ENCODE assay signal across 20 cellular contexts in genomic region chr5:158616707-158617106, GRCh38.
A peak's percentile ranks its signal among the peaks of the same experiment; 100 is the strongest.
DNase-seq lines count a peak whose midpoint lies in the region; ATAC-seq, FAIRE-seq and TF ChIP-seq lines count a peak whose summit lies in the region.
"Had no signal": no experiment of that assay in that cellular context is flagged by ENCODE, and none has a peak within 500 bp of the region (broad histone marks: within the 10 kb centered on the region; RNA-seq: fewer than 3 reads in every experiment).

No MANE protein-coding gene starts in this region.

- H3K4me2 ChIP-seq in GM23248 (ENCODE audit: unreplicated experiment) (no peak overlapping the region), GM12878 (ENCODE audit: control insufficient read depth, insufficient read depth) (no peak overlapping the region)
- H3K4me2 ChIP-seq: GM23338 had no signal

- ATAC-seq in GM12878 (peak; percentile 52), GM19351 (IDR thresholded peaks at IDR 0.05; ENCODE audit: unreplicated experiment) (no peak)
- ATAC-seq in stimulated activated memory B cell treated with anti-CD40 and anti-IgM and Interleukin-4, amounts not matched to agents 10 μg/mL and 1 μg/mL and 100 μg/mL, for 72 hours: peak; percentile 8
- ATAC-seq: GM23338, HCT116 had no signal

- no peaks in the 10 kb centered on the region for H3K4me1 Mint-ChIP-seq in stimulated activated memory B cell treated with anti-CD40 and anti-IgM and Interleukin-4, amounts not matched to agents 10 μg/mL and 1 μg/mL and 100 μg/mL, for 72 hours
- H3K4me1 Mint-ChIP-seq in progenitor cell of endocrine pancreas (ENCODE audit: low read depth): peaks cover 13% of the 10 kb centered on the region
- H3K4me1 Mint-ChIP-seq: CD4-positive, alpha-beta memory T cell; GM23338; H9 had no signal

- H3K9me3 Mint-ChIP-seq in stimulated activated memory B cell treated with anti-CD40 and anti-IgM and Interleukin-4, amounts not matched to agents 10 μg/mL and 1 μg/mL and 100 μg/mL, for 72 hours: no peaks in the 10 kb centered on the region
- no peaks in the 10 kb centered on the region for H3K9me3 Mint-ChIP-seq in progenitor cell of endocrine pancreas (ENCODE audit: low read depth)
- H3K9me3 Mint-ChIP-seq: CD4-positive, alpha-beta memory T cell; GM23338; H9 had no signal

- TF ChIP-seq POLR2A in GM12878 (IDR thresholded peaks at IDR 0.05; ENCODE audit: low read depth, low read length): no peak

- no peak for TF ChIP-seq EP300 in GM12878 (IDR thresholded peaks at IDR 0.05; ENCODE audit: borderline replicate concordance in 1 of 2, control insufficient read depth in 1 of 2, low read depth in 2 of 2, low read length in 2 of 2)

- no peak for TF ChIP-seq RAD21 in GM12878 (IDR thresholded peaks at IDR 0.05; ENCODE audit: insufficient read depth, low read depth, low read length)

- peaks cover 16% of the 10 kb centered on the region for H3F3A ChIP-seq in GM23248 (ENCODE audit: insufficient read depth)

- no peaks in the 10 kb centered on the region for H3K9me2 ChIP-seq in GM23248 (ENCODE audit: insufficient read depth)

- H3K27me3 ChIP-seq in GM23248 (replicated peaks; ENCODE audit: insufficient read depth): no peaks in the 10 kb centered on the region
- no peaks in the 10 kb centered on the region for H3K27me3 ChIP-seq in GM12878 (replicated peaks in 1 of 2; ENCODE audit: control insufficient read depth in 2 of 2, insufficient read depth in 2 of 2, low read length in 1 of 2)

- 0 out of 2 replicates have a peak overlapping the region, but pooled peaks have one; percentile 22 for H3K27ac ChIP-seq in GM23248
- no peak overlapping the region for H3K27ac ChIP-seq in GM12878 (ENCODE audit: control insufficient read depth, insufficient read depth)
- H3K27ac ChIP-seq: 22Rv1 had no signal

- no peaks in the 10 kb centered on the region for H3K36me3 Mint-ChIP-seq in stimulated activated memory B cell treated with anti-CD40 and anti-IgM and Interleukin-4, amounts not matched to agents 10 μg/mL and 1 μg/mL and 100 μg/mL, for 72 hours
- no peaks in the 10 kb centered on the region for H3K36me3 Mint-ChIP-seq in progenitor cell of endocrine pancreas (ENCODE audit: insufficient read depth)
- H3K36me3 Mint-ChIP-seq: CD4-positive, alpha-beta memory T cell had no signal

- BruUV-seq in GM12878 (replicated peaks; lab: Mats Ljungman, UMichigan): no TSS peak

- CTCF ChIA-PET in GM12878 (lab: Yijun Ruan, JAX): interaction anchor here (0.9 kb wide), 1 partner anchor 201 kb away, joined by 3 read pairs; no protein-coding TSS in a partner anchor

- intact Hi-C loops in GM12878 (cut with micrococcal nuclease; ENCODE audit: unreplicated experiment): no loop called here

- no peak for TF ChIP-seq CTCF in AG10803 (conservative IDR thresholded peaks at IDR 0.05; ENCODE audit: low read length)
- no peak for TF ChIP-seq CTCF in GM12878 (IDR thresholded peaks at IDR 0.05 in 2 of 3, conservative IDR thresholded peaks at IDR 0.05 in 1 of 3; ENCODE audit: control insufficient read depth in 2 of 3, extremely low read depth in 1 of 3, insufficient read depth in 1 of 3, low read depth in 3 of 3, low read length in 3 of 3)
- TF ChIP-seq CTCF in progenitor cell of endocrine pancreas (IDR thresholded peaks at IDR 0.05; ENCODE audit: unreplicated experiment): no peak

- in situ Hi-C loops in GM23248 (cut with MboI): no loop called here
- in situ Hi-C loops in GM12878 (cut with MboI): no loop called here
- in situ Hi-C loops in KBM-7 (cut with MboI; ENCODE audit: low pct_unique_long_range_greater_than_20kb, low sequenced_read_pairs): no loop called here

- DNase-seq in AG10803 (ENCODE audit: low read depth) (peak; percentile 58), GM23248 (peak; percentile 59), GM12878 (ENCODE audit: low read depth, low spot score) (no peak), progenitor cell of endocrine pancreas (ENCODE audit: low spot score, unreplicated experiment) (no peak), KBM-7 (no peak)
- no peak for DNase-seq in activated CD4-positive, alpha-beta T cell treated with anti-CD3 and anti-CD28 coated beads for 1 hour
- DNase-seq: C1 segment of cervical spinal cord; Calu3; CD4-positive, alpha-beta memory T cell; COR-L47; DMS53; DMS79 treated with DMSO at 0.1 percent for 48 hours; GF-D8; H9 had no signal

- no peaks in the 10 kb centered on the region for H3K36me3 ChIP-seq in GM23248 (ENCODE audit: low read depth)
- H3K36me3 ChIP-seq in GM12878 (ENCODE audit: control insufficient read depth in 2 of 2, insufficient read depth in 2 of 2, low read length in 1 of 2): no peaks in the 10 kb centered on the region

- H3K4me3 ChIP-seq in AG10803 (ENCODE audit: low read length): no peak overlapping the region
- no peak overlapping the region for H3K4me3 ChIP-seq in GM23248
- H3K4me3 ChIP-seq in GM12878: no peak overlapping the region
- H3K4me3 ChIP-seq: GM23338 had no signal

- H3K27me3 Mint-ChIP-seq in stimulated activated memory B cell treated with anti-CD40 and anti-IgM and Interleukin-4, amounts not matched to agents 10 μg/mL and 1 μg/mL and 100 μg/mL, for 72 hours: no peaks in the 10 kb centered on the region
- H3K27me3 Mint-ChIP-seq in progenitor cell of endocrine pancreas: no peaks in the 10 kb centered on the region

- H3K9me3 ChIP-seq in GM23248 (ENCODE audit: low read depth): no peaks in the 10 kb centered on the region
- H3K9me3 ChIP-seq in GM12878 (replicated peaks; ENCODE audit: control insufficient read depth, insufficient read depth, low read length): no peaks in the 10 kb centered on the region

- H3K4me1 ChIP-seq in GM23248 (ENCODE audit: insufficient read depth) (peaks cover 22% of the 10 kb centered on the region), GM12878 (ENCODE audit: control insufficient read depth, insufficient read depth, low read length) (no peaks in the 10 kb centered on the region)

- H3K9ac ChIP-seq in GM23248 (no peak overlapping the region), GM12878 (ENCODE audit: control insufficient read depth, insufficient read depth, low read length) (no peak overlapping the region)

- H2AFZ ChIP-seq in GM23248 (peak overlapping the region; percentile 12; the same call in 1 of the 2 replicates), GM12878 (ENCODE audit: control insufficient read depth, low read depth, low read length) (no peak overlapping the region)
- H2AFZ ChIP-seq: GM23338 had no signal

- POLR2A ChIA-PET in GM12878 (lab: Charles Lee): no interaction called here

- H3K27ac Mint-ChIP-seq in stimulated activated memory B cell treated with anti-CD40 and anti-IgM and Interleukin-4, amounts not matched to agents 10 μg/mL and 1 μg/mL and 100 μg/mL, for 72 hours: no peak overlapping the region
- no peak overlapping the region for H3K27ac Mint-ChIP-seq in progenitor cell of endocrine pancreas
- H3K27ac Mint-ChIP-seq: CD4-positive, alpha-beta memory T cell; GM23338; H9 had no signal

- H3K79me2 ChIP-seq in GM23248 (ENCODE audit: insufficient read depth) (no peaks in the 10 kb centered on the region), GM12878 (ENCODE audit: control insufficient read depth, insufficient read depth, low read length) (no peaks in the 10 kb centered on the region)

- no peak overlapping the region for H3K4me3 Mint-ChIP-seq in stimulated activated memory B cell treated with anti-CD40 and anti-IgM and Interleukin-4, amounts not matched to agents 10 μg/mL and 1 μg/mL and 100 μg/mL, for 72 hours
- H3K4me3 Mint-ChIP-seq in progenitor cell of endocrine pancreas (ENCODE audit: low read depth): no peak overlapping the region
- H3K4me3 Mint-ChIP-seq: CD4-positive, alpha-beta memory T cell; GM23338; H9 had no signal

- no peak for FAIRE-seq in GM12878 (lab: Jason Lieb, UNC)
- FAIRE-seq: A204.1 had no signal

- H4K20me1 ChIP-seq in GM23248 (ENCODE audit: insufficient read depth): no peaks in the 10 kb centered on the region
- no peaks in the 10 kb centered on the region for H4K20me1 ChIP-seq in GM12878 (ENCODE audit: control insufficient read depth, insufficient read depth)

- SMC1A ChIA-PET in GM12878 (lab: Charles Lee; ENCODE audit: uncharacterized antibody, unreplicated experiment): interaction anchor here (1.7 kb wide), 1 partner anchor 47 kb away, joined by 3 read pairs; no protein-coding TSS in a partner anchor

- RAD21 ChIA-PET in GM12878 (lab: Charles Lee; ENCODE audit: unreplicated experiment): no interaction called here

TF ChIP-seq in GM12878, 131 proteins besides CTCF, POLR2A, EP300 and RAD21:
- TF ChIP-seq IKZF2 (IDR thresholded peaks at IDR 0.05) (peak in 1 of 2 experiments; percentile 29; a peak in 1 of 4 replicates), ZNF622 (IDR thresholded peaks at IDR 0.05) (no peak), SREBF2 (IDR thresholded peaks at IDR 0.05; ENCODE audit: low read length) (no peak), EED (IDR thresholded peaks at IDR 0.05; ENCODE audit: low read depth) (no peak), TCF3 (IDR thresholded peaks at IDR 0.05; ENCODE audit: borderline replicate concordance, insufficient read depth, low read depth, low read length) (no peak), MTA2 (IDR thresholded peaks at IDR 0.05; ENCODE audit: low read depth) (peak; percentile 82), NRF1 (conservative IDR thresholded peaks at IDR 0.05; ENCODE audit: low read depth, low read length) (no peak), ATF7 (IDR thresholded peaks at IDR 0.05; ENCODE audit: low read depth) (0 out of 2 replicates have a peak, but pooled peaks have one; percentile 19), CBFB (IDR thresholded peaks at IDR 0.05; ENCODE audit: low read depth) (no peak), CBX5 (IDR thresholded peaks at IDR 0.05; ENCODE audit: low read depth) (no peak), RB1 (IDR thresholded peaks at IDR 0.05; ENCODE audit: borderline replicate concordance) (no peak), POU2F2 (IDR thresholded peaks at IDR 0.05; ENCODE audit: borderline replicate concordance, low read depth, low read length) (no peak), CHD1 (IDR thresholded peaks at IDR 0.05; ENCODE audit: low read depth, low read length) (no peak), BMI1 (IDR thresholded peaks at IDR 0.05; ENCODE audit: borderline replicate concordance) (peak; percentile 19; the same call in 1 of the 2 replicates), SPI1 (IDR thresholded peaks at IDR 0.05; ENCODE audit: borderline replicate concordance, insufficient read depth, low read depth, low read length) (peak; percentile 68; the same call in 1 of the 2 replicates), JUNB (IDR thresholded peaks at IDR 0.05) (0 out of 2 replicates have a peak, but pooled peaks have one; percentile 12), JUND (IDR thresholded peaks at IDR 0.05; ENCODE audit: low read depth, low read length) (no peak), SMAD5 (IDR thresholded peaks at IDR 0.05; ENCODE audit: low read depth) (no peak)
TF ChIP-seq in GM12878: peak in this region for 6.

Comparison
In these comparisons a context has a peak if more than half of its experiments do, and no peak if none do; other contexts are left out.
1. DNase-seq: peak in AG10803 (single experiment) and GM23248 (single experiment); none in GM12878 (single experiment), progenitor cell of endocrine pancreas (single experiment), activated CD4-positive, alpha-beta T cell treated with anti-CD3 and anti-CD28 coated beads for 1 hour (single experiment) and KBM-7 (single experiment).